In genomic region chr10:34507217-34507616, GRCh38 we compare ENCODE assay signal across 17 cellular contexts.
DNase-seq lines count a peak whose midpoint lies in the region; ATAC-seq and TF ChIP-seq lines count a peak whose summit lies in the region.
"Had no signal": no experiment of that assay in that cellular context is flagged by ENCODE, and none has a peak within 500 bp of the region (broad histone marks: within the 10 kb centered on the region; RNA-seq: fewer than 3 reads in every experiment).

No MANE protein-coding gene starts in this region.

- H2AFZ ChIP-seq in GM23338 = no peak overlapping the region

- TF ChIP-seq CTCF in GM23338 (conservative IDR thresholded peaks at IDR 0.05; ENCODE audit: low read depth in 2 of 2) = no peak
- no peak for TF ChIP-seq CTCF in right lobe of liver (IDR thresholded peaks at IDR 0.05)
- TF ChIP-seq CTCF in HFFc6 (IDR thresholded peaks at IDR 0.05) = no peak
- no peak for TF ChIP-seq CTCF in A673 (conservative IDR thresholded peaks at IDR 0.05; ENCODE audit: low read depth, low read length)
- TF ChIP-seq CTCF in prostate gland (IDR thresholded peaks at IDR 0.05) = no peak

- peaks cover 29% of the 10 kb centered on the region for H3K4me1 ChIP-seq in GM23338 (ENCODE audit: insufficient read depth)
- peaks cover 0 to 23% (median 0%) of the 10 kb centered on the region in 4 donors for H3K4me1 ChIP-seq in right lobe of liver
- H3K4me1 ChIP-seq in CD8-positive, alpha-beta memory T cell (ENCODE audit: insufficient read depth, low read length) = no peaks in the 10 kb centered on the region
- H3K4me1 ChIP-seq in A673 (ENCODE audit: insufficient read depth, low read length, poor library complexity, severe bottlenecking) = no peaks in the 10 kb centered on the region
- H3K4me1 ChIP-seq in prostate gland (replicated peaks) = peaks cover 4% of the 10 kb centered on the region

- DNase-seq in GM23338 (ENCODE audit: low spot score) (peak; percentile 48), NCI-H1436 (lab: John Stamatoyannopoulos, UW) (peak; percentile 74), NCI-H748 (lab: John Stamatoyannopoulos, UW; ENCODE audit: unreplicated experiment) (peak; percentile 88), right lobe of liver (no peak), HFFc6 (no peak), A673 (ENCODE audit: low spot score) (no peak), prostate gland (ENCODE audit: low spot score) (no peak)
- no peak for DNase-seq in CD8-positive, alpha-beta memory T cell
- DNase-seq: activated CD4-positive, alpha-beta T cell treated with anti-CD3 and anti-CD28 coated beads, Interleukin-2, amount 10 ng/mL, durations not matched to agents 24 days and 14 days; effector CD8-positive, alpha-beta T cell; Kasumi-1; mesenchymal stem cell; NCI-H1694; NK-92 treated with Interleukin-12 subunit alpha and Interleukin-12 subunit beta, amount 100 ng/mL, for 24 hours had no signal

- H3K36me3 Mint-ChIP-seq in GM23338 (ENCODE audit: low read depth) (no peaks in the 10 kb centered on the region), HFFc6 (ENCODE audit: low read depth) (no peaks in the 10 kb centered on the region)
- no peaks in the 10 kb centered on the region for H3K36me3 Mint-ChIP-seq in CD8-positive, alpha-beta memory T cell

- no peak for TF ChIP-seq POLR2A in right lobe of liver (IDR thresholded peaks at IDR 0.05)
- no peak for TF ChIP-seq POLR2A in prostate gland (IDR thresholded peaks at IDR 0.05)

- H3K27me3 Mint-ChIP-seq in GM23338 (ENCODE audit: insufficient read depth, low read depth, poor library complexity) (peaks cover 4% of the 10 kb centered on the region), HFFc6 (ENCODE audit: insufficient read depth) (no peaks in the 10 kb centered on the region)
- H3K27me3 Mint-ChIP-seq in CD8-positive, alpha-beta memory T cell = no peaks in the 10 kb centered on the region

- H4K20me1 ChIP-seq in GM23338 (replicated peaks; ENCODE audit: insufficient read depth) = no peaks in the 10 kb centered on the region

- intact Hi-C loops in right lobe of liver (cut with DNase I) (no loop called here), A673 (cut with micrococcal nuclease; ENCODE audit: unreplicated experiment) (loop anchor here (10.0 kb wide), 1 partner anchor 252 kb away; no protein-coding TSS in a partner anchor), prostate gland (cut with DNase I) (no loop called here)

- H3K9me2 ChIP-seq in GM23338 (ENCODE audit: insufficient read depth) = 0 out of 2 replicates have a peak, but pooled peaks cover 6% of the 10 kb centered on the region

- ATAC-seq in GM23338 = peak; percentile 40
- ATAC-seq in right lobe of liver = peak; percentile 42 to 90 (median 80)

- no peaks in the 10 kb centered on the region for H3F3A ChIP-seq in GM23338 (replicated peaks; ENCODE audit: low read depth)

- H3K4me2 ChIP-seq in GM23338 = no peak overlapping the region

- H3K4me3 ChIP-seq in GM23338 (no peak overlapping the region), right lobe of liver (no peak overlapping the region), A673 (ENCODE audit: low read depth, low read length, poor library complexity, severe bottlenecking) (no peak overlapping the region), prostate gland (no peak overlapping the region)
- no peak overlapping the region for H3K4me3 ChIP-seq in CD8-positive, alpha-beta memory T cell (ENCODE audit: low read length)
- H3K4me3 ChIP-seq: thoracic aorta had no signal

- no peaks in the 10 kb centered on the region for H3K9me3 Mint-ChIP-seq in GM23338
- no peaks in the 10 kb centered on the region for H3K9me3 Mint-ChIP-seq in CD8-positive, alpha-beta memory T cell
- no peaks in the 10 kb centered on the region for H3K9me3 Mint-ChIP-seq in HFFc6
- H3K9me3 Mint-ChIP-seq: activated CD4-positive, alpha-beta T cell treated with anti-CD3 and anti-CD28 coated beads, Interleukin-2, amount 10 ng/mL, durations not matched to agents 24 days and 14 days; nephron had no signal

- H3K9me3 ChIP-seq in right lobe of liver = no peaks in the 10 kb centered on the region
- H3K9me3 ChIP-seq in CD8-positive, alpha-beta memory T cell (ENCODE audit: low read length) = no peaks in the 10 kb centered on the region
- no peaks in the 10 kb centered on the region for H3K9me3 ChIP-seq in A673 (ENCODE audit: low read depth, low read length, poor library complexity, severe bottlenecking)
- no peaks in the 10 kb centered on the region for H3K9me3 ChIP-seq in prostate gland
- H3K9me3 ChIP-seq: thoracic aorta had no signal

- no peak overlapping the region for H3K27ac ChIP-seq in GM23338 (ENCODE audit: low read depth)
- H3K27ac ChIP-seq in right lobe of liver = no peak overlapping the region
- H3K27ac ChIP-seq in CD8-positive, alpha-beta memory T cell (ENCODE audit: low read depth, low read length) = no peak overlapping the region
- H3K27ac ChIP-seq in A673 (ENCODE audit: low read depth, low read length, poor library complexity, severe bottlenecking) = no peak overlapping the region
- no peak overlapping the region for H3K27ac ChIP-seq in prostate gland
- H3K27ac ChIP-seq: thoracic aorta had no signal

- H3K36me3 ChIP-seq in GM23338 (ENCODE audit: insufficient read depth) (no peaks in the 10 kb centered on the region), right lobe of liver (no peaks in the 10 kb centered on the region), A673 (ENCODE audit: insufficient read depth, low read length, poor library complexity, severe bottlenecking) (no peaks in the 10 kb centered on the region), prostate gland (no peaks in the 10 kb centered on the region)
- no peaks in the 10 kb centered on the region for H3K36me3 ChIP-seq in CD8-positive, alpha-beta memory T cell (ENCODE audit: insufficient read depth, low read length)
- H3K36me3 ChIP-seq: thoracic aorta had no signal

- CTCF ChIA-PET in CD8-positive, alpha-beta memory T cell (lab: Charles Lee) = no interaction called here
- CTCF ChIA-PET in A673 (lab: Charles Lee) = no interaction called here

- H3K27me3 ChIP-seq in GM23338 (ENCODE audit: insufficient read depth) = no peaks in the 10 kb centered on the region
- no peaks in the 10 kb centered on the region for H3K27me3 ChIP-seq in right lobe of liver
- no peaks in the 10 kb centered on the region for H3K27me3 ChIP-seq in CD8-positive, alpha-beta memory T cell (ENCODE audit: insufficient read depth, low read length, poor library complexity, severe bottlenecking)
- H3K27me3 ChIP-seq in A673 (replicated peaks; ENCODE audit: insufficient read depth, low read depth, low read length, poor library complexity) = no peaks in the 10 kb centered on the region
- no peaks in the 10 kb centered on the region for H3K27me3 ChIP-seq in prostate gland (replicated peaks; ENCODE audit: insufficient read depth)

- H3K27ac Mint-ChIP-seq in GM23338 (peak overlapping the region; percentile 30; the same call in 1 of the 2 replicates), HFFc6 (no peak overlapping the region)
- no peak overlapping the region for H3K27ac Mint-ChIP-seq in CD8-positive, alpha-beta memory T cell
- H3K27ac Mint-ChIP-seq: activated CD4-positive, alpha-beta T cell treated with anti-CD3 and anti-CD28 coated beads, Interleukin-2, amount 10 ng/mL, durations not matched to agents 24 days and 14 days; B cell; nephron had no signal

- WGBS in right lobe of liver (ENCODE audit: insufficient coverage, low coverage, low lambda C conversion rate, missing lambda C conversion rate) = 36% methylated on average over 3 of the region's 3 CpGs
- WGBS in prostate gland = 44% methylated on average over 3 of the region's 3 CpGs

- BruUV-seq in A673 (replicated peaks; lab: Mats Ljungman, UMichigan) = no TSS peak

- H3K4me1 Mint-ChIP-seq in GM23338 = peaks cover 40% of the 10 kb centered on the region
- no peaks in the 10 kb centered on the region for H3K4me1 Mint-ChIP-seq in CD8-positive, alpha-beta memory T cell
- H3K4me1 Mint-ChIP-seq in HFFc6 (ENCODE audit: low read depth) = peaks cover 10% of the 10 kb centered on the region
- H3K4me1 Mint-ChIP-seq: activated CD4-positive, alpha-beta T cell treated with anti-CD3 and anti-CD28 coated beads, Interleukin-2, amount 10 ng/mL, durations not matched to agents 24 days and 14 days; B cell; nephron had no signal

- H3K4me3 Mint-ChIP-seq in GM23338 = no peak overlapping the region
- no peak overlapping the region for H3K4me3 Mint-ChIP-seq in CD8-positive, alpha-beta memory T cell
- no peak overlapping the region for H3K4me3 Mint-ChIP-seq in HFFc6
- H3K4me3 Mint-ChIP-seq: activated CD4-positive, alpha-beta T cell treated with anti-CD3 and anti-CD28 coated beads, Interleukin-2, amount 10 ng/mL, durations not matched to agents 24 days and 14 days; B cell; nephron had no signal

- peaks cover 12% of the 10 kb centered on the region; the same call in 1 of the 2 replicates for H3K79me2 ChIP-seq in GM23338 (replicated peaks; ENCODE audit: insufficient read depth)

- POLR2A ChIA-PET in CD8-positive, alpha-beta memory T cell (lab: Charles Lee) = no interaction called here
- POLR2A ChIA-PET in A673 (lab: Charles Lee; ENCODE audit: low non-redundant PET) = no interaction called here

TF ChIP-seq in GM23338, 12 proteins besides CTCF, POLR2A, EP300 and RAD21 (continues in another document):
- TF ChIP-seq, protein P1, sequence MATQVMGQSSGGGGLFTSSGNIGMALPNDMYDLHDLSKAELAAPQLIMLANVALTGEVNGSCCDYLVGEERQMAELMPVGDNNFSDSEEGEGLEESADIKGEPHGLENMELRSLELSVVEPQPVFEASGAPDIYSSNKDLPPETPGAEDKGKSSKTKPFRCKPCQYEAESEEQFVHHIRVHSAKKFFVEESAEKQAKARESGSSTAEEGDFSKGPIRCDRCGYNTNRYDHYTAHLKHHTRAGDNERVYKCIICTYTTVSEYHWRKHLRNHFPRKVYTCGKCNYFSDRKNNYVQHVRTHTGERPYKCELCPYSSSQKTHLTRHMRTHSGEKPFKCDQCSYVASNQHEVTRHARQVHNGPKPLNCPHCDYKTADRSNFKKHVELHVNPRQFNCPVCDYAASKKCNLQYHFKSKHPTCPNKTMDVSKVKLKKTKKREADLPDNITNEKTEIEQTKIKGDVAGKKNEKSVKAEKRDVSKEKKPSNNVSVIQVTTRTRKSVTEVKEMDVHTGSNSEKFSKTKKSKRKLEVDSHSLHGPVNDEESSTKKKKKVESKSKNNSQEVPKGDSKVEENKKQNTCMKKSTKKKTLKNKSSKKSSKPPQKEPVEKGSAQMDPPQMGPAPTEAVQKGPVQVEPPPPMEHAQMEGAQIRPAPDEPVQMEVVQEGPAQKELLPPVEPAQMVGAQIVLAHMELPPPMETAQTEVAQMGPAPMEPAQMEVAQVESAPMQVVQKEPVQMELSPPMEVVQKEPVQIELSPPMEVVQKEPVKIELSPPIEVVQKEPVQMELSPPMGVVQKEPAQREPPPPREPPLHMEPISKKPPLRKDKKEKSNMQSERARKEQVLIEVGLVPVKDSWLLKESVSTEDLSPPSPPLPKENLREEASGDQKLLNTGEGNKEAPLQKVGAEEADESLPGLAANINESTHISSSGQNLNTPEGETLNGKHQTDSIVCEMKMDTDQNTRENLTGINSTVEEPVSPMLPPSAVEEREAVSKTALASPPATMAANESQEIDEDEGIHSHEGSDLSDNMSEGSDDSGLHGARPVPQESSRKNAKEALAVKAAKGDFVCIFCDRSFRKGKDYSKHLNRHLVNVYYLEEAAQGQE (IDR thresholded peaks at IDR 0.05; ENCODE audit: unreplicated experiment) = no peak
- no peak for TF ChIP-seq EZH2phosphoT487 (IDR thresholded peaks at IDR 0.05; ENCODE audit: unreplicated experiment)
- TF ChIP-seq NANOG (IDR thresholded peaks at IDR 0.05; ENCODE audit: borderline replicate concordance) = no peak

Comparison
In these comparisons a context has a peak if more than half of its experiments do, and no peak if none do; other contexts are left out.
1. DNase-seq: peak in GM23338 (single experiment), NCI-H1436 (single experiment) and NCI-H748 (single experiment); none in right lobe of liver (0 of 3), CD8-positive, alpha-beta memory T cell (0 of 5), HFFc6 (single experiment), A673 (single experiment) and prostate gland (single experiment).